In genomic region chr5:98929123-98929981, GRCh38 we compare ENCODE assay signal across 1 cellular context.
TF ChIP-seq lines count a peak whose summit lies in the region.

No MANE protein-coding gene starts in this region.

TF ChIP-seq in GM12878, 131 proteins besides CTCF, POLR2A, EP300 and RAD21 (continued from another document and continues in another):
- TF ChIP-seq MTA2 (IDR thresholded peaks at IDR 0.05; ENCODE audit: low read depth) (peak; percentile 75; the same call in 1 of the 2 replicates), ZNF207 (IDR thresholded peaks at IDR 0.05; ENCODE audit: borderline replicate concordance) (no peak; the same call in none of the 2 replicates), ETV6 (conservative IDR thresholded peaks at IDR 0.05 in 1 of 2, IDR thresholded peaks at IDR 0.05 in 1 of 2; ENCODE audit: borderline replicate concordance in 1 of 2, low read depth in 1 of 2) (0 out of 4 replicates have a peak, but pooled peaks of 1 of the 2 experiments have one; percentile 12), PKNOX1 (IDR thresholded peaks at IDR 0.05) (peak; percentile 96), ZBTB4 (CRISPR knock-in tag; IDR thresholded peaks at IDR 0.05) (0 out of 2 replicates have a peak, but pooled peaks have one; percentile 20), ZBTB33 (IDR thresholded peaks at IDR 0.05) (no peak), CBX5 (IDR thresholded peaks at IDR 0.05; ENCODE audit: low read depth) (0 out of 2 replicates have a peak, but pooled peaks have one; percentile 72), CEBPZ (IDR thresholded peaks at IDR 0.05; ENCODE audit: low read depth, low read length) (no peak), LARP7 (IDR thresholded peaks at IDR 0.05) (peak; percentile 97), IRF5 (IDR thresholded peaks at IDR 0.05; ENCODE audit: borderline replicate concordance) (no peak), RUNX3 (IDR thresholded peaks at IDR 0.05; ENCODE audit: low read length) (peak; percentile 44), TCF3 (IDR thresholded peaks at IDR 0.05; ENCODE audit: borderline replicate concordance, insufficient read depth, low read depth, low read length) (peak; percentile 66; the same call in 1 of the 2 replicates), NBN (IDR thresholded peaks at IDR 0.05) (peak; percentile 93), BCL3 (IDR thresholded peaks at IDR 0.05; ENCODE audit: borderline replicate concordance, insufficient read depth, low read depth, low read length, poor library complexity, severe bottlenecking) (peak; percentile 56), HSF1 (IDR thresholded peaks at IDR 0.05; ENCODE audit: low read depth, low read length) (no peak), CHD4 (IDR thresholded peaks at IDR 0.05) (no peak), ATF2 (IDR thresholded peaks at IDR 0.05; ENCODE audit: low read length) (peak; percentile 50; the same call in 1 of the 2 replicates), IRF4 (IDR thresholded peaks at IDR 0.05; ENCODE audit: low read depth, low read length) (peak; percentile 19; the same call in 1 of the 2 replicates), EGR1 (IDR thresholded peaks at IDR 0.05; ENCODE audit: borderline replicate concordance in 1 of 2, low read depth in 2 of 2, low read length in 2 of 2) (0 out of 3 replicates have a peak, but pooled peaks of 1 of the 2 experiments have one; percentile 58), STAT3 (IDR thresholded peaks at IDR 0.05; ENCODE audit: low read depth, low read length) (0 out of 2 replicates have a peak, but pooled peaks have one; percentile 27), CREB1 (IDR thresholded peaks at IDR 0.05; ENCODE audit: low read depth) (peak; percentile 82), RFX5 (IDR thresholded peaks at IDR 0.05; ENCODE audit: low read depth, low read length) (no peak), PML (IDR thresholded peaks at IDR 0.05; ENCODE audit: low read length) (peak; percentile 94), RELA (IDR thresholded peaks at IDR 0.05; ENCODE audit: borderline replicate concordance, partially characterized antibody) (no peak), ZBED1 (IDR thresholded peaks at IDR 0.05; ENCODE audit: borderline replicate concordance) (0 out of 2 replicates have a peak, but pooled peaks have one; percentile 34), EED (IDR thresholded peaks at IDR 0.05; ENCODE audit: low read depth) (peak; percentile 57), RELB (IDR thresholded peaks at IDR 0.05; ENCODE audit: low read depth) (peak; percentile 68), SRF (IDR thresholded peaks at IDR 0.05; ENCODE audit: low read depth in 2 of 2, low read length in 2 of 2) (no peak), POU2F2 (IDR thresholded peaks at IDR 0.05; ENCODE audit: borderline replicate concordance, low read depth, low read length) (peak; percentile 83; the same call in 2 of the 3 replicates), ZZZ3 (IDR thresholded peaks at IDR 0.05; ENCODE audit: control insufficient read depth, insufficient read length, low read depth) (no peak), MYB (IDR thresholded peaks at IDR 0.05; ENCODE audit: borderline replicate concordance, low read depth, low read length) (no peak), POLR2AphosphoS2 (IDR thresholded peaks at IDR 0.05; ENCODE audit: low read depth, low read length) (peak; percentile 85), TARDBP (IDR thresholded peaks at IDR 0.05; ENCODE audit: borderline replicate concordance) (peak; percentile 33; the same call in 1 of the 2 replicates), CHD1 (IDR thresholded peaks at IDR 0.05; ENCODE audit: low read depth, low read length) (peak; percentile 79), MEF2B (IDR thresholded peaks at IDR 0.05; ENCODE audit: partially characterized antibody, poor library complexity, severe bottlenecking) (no peak), BCL11A (IDR thresholded peaks at IDR 0.05; ENCODE audit: low read depth, low read length) (peak; percentile 18; the same call in 1 of the 2 replicates), BACH1 (IDR thresholded peaks at IDR 0.05; ENCODE audit: borderline replicate concordance) (peak; percentile 95), TBL1XR1 (IDR thresholded peaks at IDR 0.05; ENCODE audit: low read depth, low read length) (peak; percentile 23; the same call in 1 of the 2 replicates), FOXK2 (IDR thresholded peaks at IDR 0.05) (no peak), CBX3 (IDR thresholded peaks at IDR 0.05; ENCODE audit: borderline replicate concordance, low read depth) (no peak), YBX1 (IDR thresholded peaks at IDR 0.05) (no peak), CREM (IDR thresholded peaks at IDR 0.05; ENCODE audit: low read depth) (peak; percentile 76), SMAD5 (IDR thresholded peaks at IDR 0.05; ENCODE audit: low read depth) (peak; percentile 84)
